15 cellular contexts compared by ENCODE assay signal in the genomic region with DNA sequence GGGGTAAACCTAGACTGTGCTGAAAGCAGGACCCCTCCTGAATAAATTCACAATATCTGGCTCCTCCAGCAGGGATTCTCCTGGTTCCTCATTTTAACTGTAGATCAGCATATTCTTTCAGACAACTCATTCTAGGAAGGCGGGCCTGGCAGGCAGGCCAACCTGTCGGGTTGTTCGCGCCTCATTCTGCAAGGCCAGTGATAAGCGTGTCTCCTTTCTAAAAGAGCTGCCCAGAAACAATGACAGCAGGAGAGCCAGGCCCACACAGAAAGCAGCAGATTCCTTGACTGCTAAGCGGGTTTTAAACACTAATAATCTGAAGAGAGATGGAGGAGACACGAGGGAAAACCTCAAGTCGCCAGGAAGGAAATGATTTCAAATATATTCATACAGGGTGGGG.
A peak's percentile ranks its signal among the peaks of the same experiment; 100 is the strongest.
DNase-seq lines count a peak whose midpoint lies in the region; ATAC-seq and TF ChIP-seq lines count a peak whose summit lies in the region.
"Had no signal": no experiment of that assay in that cellular context is flagged by ENCODE, and none has a peak within 500 bp of the region (broad histone marks: within the 10 kb centered on the region; RNA-seq: fewer than 3 reads in every experiment).

No MANE protein-coding gene starts in this region.

- WGBS in IMR-90 (ENCODE audit: extremely low coverage in 2 of 2, insufficient read length in 1 of 2), 2 experiments: no CpG with 5 or more reads among the region's 8 CpGs

- H3K27me3 ChIP-seq in IMR-90 (ENCODE audit: control insufficient read depth, insufficient read depth, low read length) (no peaks in the 10 kb centered on the region), WERI-Rb-1 (ENCODE audit: insufficient read depth, low read depth, severe bottlenecking) (no peaks in the 10 kb centered on the region)
- H3K27me3 ChIP-seq: uterus had no signal

- peak overlapping the region; percentile 70 for H2BK20ac ChIP-seq in IMR-90 (ENCODE audit: low read depth, low read length)

- H3K27me3 Mint-ChIP-seq in osteocyte (ENCODE audit: unreplicated experiment): no peaks in the 10 kb centered on the region
- H3K27me3 Mint-ChIP-seq in activated CD8-positive, alpha-beta memory T cell treated with anti-CD3 and anti-CD28 coated beads, Interleukin-2, amount 10 ng/mL, durations not matched to agents 7 days and 5 days: no peaks in the 10 kb centered on the region
- H3K27me3 Mint-ChIP-seq: B cell, memory B cell had no signal

- 0 out of 2 replicates have a peak, but pooled peaks cover 2% of the 10 kb centered on the region for H3K36me3 ChIP-seq in IMR-90 (ENCODE audit: control insufficient read depth, insufficient read depth, low read length)
- no peaks in the 10 kb centered on the region for H3K36me3 ChIP-seq in WERI-Rb-1
- H3K36me3 ChIP-seq: uterus had no signal

- no peak overlapping the region; the same call in 1 of the 2 replicates for H3K56ac ChIP-seq in IMR-90 (ENCODE audit: extremely low read depth, insufficient read depth, low read length)

- H3K27ac ChIP-seq in IMR-90 (ENCODE audit: insufficient read depth, low read length): peak overlapping the region; percentile 61; the same call in 1 of the 2 replicates
- no peak overlapping the region for H3K27ac ChIP-seq in WERI-Rb-1
- H3K27ac ChIP-seq: uterus had no signal

- no peak overlapping the region; the same call in 1 of the 2 replicates for H3K4me2 ChIP-seq in IMR-90 (ENCODE audit: low read depth, low read length)

- in situ Hi-C loops in IMR-90 (cut with MboI; ENCODE audit: low sequenced_read_pairs): no loop called here

- peak overlapping the region; percentile 15; the same call in 1 of the 2 replicates for H3K23ac ChIP-seq in IMR-90 (ENCODE audit: low read depth, low read length)

- TF ChIP-seq CTCF in IMR-90 (conservative IDR thresholded peaks at IDR 0.05; ENCODE audit: low read depth, low read length) (no peak), WERI-Rb-1 (IDR thresholded peaks at IDR 0.05; ENCODE audit: low read depth, low read length) (no peak), osteocyte (IDR thresholded peaks at IDR 0.05) (no peak)

- peak overlapping the region; percentile 36 for H4K91ac ChIP-seq in IMR-90 (ENCODE audit: insufficient read depth, low read depth, low read length)

- peaks cover 12% of the 10 kb centered on the region; the same call in 1 of the 2 replicates for H3K9me1 ChIP-seq in IMR-90 (ENCODE audit: insufficient read depth, low read length)

- no peak for TF ChIP-seq RAD21 in IMR-90 (IDR thresholded peaks at IDR 0.05; ENCODE audit: low read length)

- no peaks in the 10 kb centered on the region for H3K79me1 ChIP-seq in IMR-90 (ENCODE audit: low read depth in 1 of 2, low read length in 2 of 2)

- H2BK120ac ChIP-seq in IMR-90 (ENCODE audit: low read depth, low read length): peak overlapping the region; percentile 71

- H3K4me1 ChIP-seq in IMR-90 (ENCODE audit: control insufficient read depth, insufficient read depth, low read length): peaks cover 18% of the 10 kb centered on the region
- H3K4me1 ChIP-seq: uterus had no signal

- no peak overlapping the region for H2AK5ac ChIP-seq in IMR-90 (ENCODE audit: low read depth, low read length)

- no peak overlapping the region for H2BK5ac ChIP-seq in IMR-90 (ENCODE audit: low read depth, low read length, poor library complexity, severe bottlenecking)

- no peak overlapping the region for H3K27ac Mint-ChIP-seq in osteocyte (ENCODE audit: unreplicated experiment)
- H3K27ac Mint-ChIP-seq in activated CD8-positive, alpha-beta memory T cell treated with anti-CD3 and anti-CD28 coated beads, Interleukin-2, amount 10 ng/mL, durations not matched to agents 7 days and 5 days: no peak overlapping the region
- H3K27ac Mint-ChIP-seq: activated T-cell treated with anti-CD3 and anti-CD28 coated beads, Interleukin-2, amount 50 U/mL, for 72 hours; B cell; memory B cell had no signal

- peak overlapping the region; percentile 62 for H3K18ac ChIP-seq in IMR-90 (ENCODE audit: low read depth, low read length)

- H2AK9ac ChIP-seq in IMR-90 (replicated peaks; ENCODE audit: low read depth, low read length, poor library complexity): no peak overlapping the region

- peaks cover 3% of the 10 kb centered on the region for H3K4me1 Mint-ChIP-seq in osteocyte (ENCODE audit: unreplicated experiment)
- H3K4me1 Mint-ChIP-seq in activated CD8-positive, alpha-beta memory T cell treated with anti-CD3 and anti-CD28 coated beads, Interleukin-2, amount 10 ng/mL, durations not matched to agents 7 days and 5 days: peaks cover 10% of the 10 kb centered on the region
- H3K4me1 Mint-ChIP-seq: B cell had no signal

- peaks cover 9% of the 10 kb centered on the region for H3K36me3 Mint-ChIP-seq in osteocyte (ENCODE audit: unreplicated experiment)
- peaks cover 3% of the 10 kb centered on the region for H3K36me3 Mint-ChIP-seq in activated CD8-positive, alpha-beta memory T cell treated with anti-CD3 and anti-CD28 coated beads, Interleukin-2, amount 10 ng/mL, durations not matched to agents 7 days and 5 days

- H3K9me3 ChIP-seq in IMR-90 (ENCODE audit: control insufficient read depth, insufficient read depth, low read length) (no peaks in the 10 kb centered on the region), WERI-Rb-1 (ENCODE audit: severe bottlenecking) (no peaks in the 10 kb centered on the region)
- H3K9me3 ChIP-seq: uterus had no signal

- H4K20me1 ChIP-seq in IMR-90 (ENCODE audit: insufficient read depth, low read length): no peaks in the 10 kb centered on the region

- ATAC-seq in IMR-90 (ENCODE audit: low read depth) (no peak), left cardiac atrium (peak; percentile 51 to 86), HG03342 (IDR thresholded peaks at IDR 0.05; ENCODE audit: unreplicated experiment) (no peak)
- ATAC-seq in activated CD8-positive, alpha-beta memory T cell treated with anti-CD3 and anti-CD28 coated beads, Interleukin-2, amount 10 ng/mL, durations not matched to agents 7 days and 5 days: no peak
- ATAC-seq: activated T-cell treated with anti-CD3 and anti-CD28 coated beads, Interleukin-2, amount 50 U/mL, for 72 hours; stimulated activated naive CD8-positive, alpha-beta T cell treated with anti-CD3 and anti-CD28 coated beads, Interleukin-15, Interleukin-2, amounts not matched to agents 100 U/mL and 50 U/mL, for 24 hours had no signal

- no peak overlapping the region for H2BK15ac ChIP-seq in IMR-90 (ENCODE audit: low read depth, low read length)

- peak overlapping the region; percentile 6 to 13; a peak in 2 of 4 replicates for H4K8ac ChIP-seq in IMR-90 (ENCODE audit: low read depth in 2 of 2, low read length in 2 of 2)

- POLR2A ChIA-PET in IMR-90 (lab: Charles Lee; ENCODE audit: unreplicated experiment): no interaction called here

- peak overlapping the region; percentile 30 for H3K14ac ChIP-seq in IMR-90 (replicated peaks; ENCODE audit: low read depth, low read length)

- H4K5ac ChIP-seq in IMR-90 (ENCODE audit: low read depth, low read length): peak overlapping the region; percentile 59

- H3K9ac ChIP-seq in IMR-90 (ENCODE audit: low read depth, low read length): no peak overlapping the region; the same call in 1 of the 2 replicates

- dilution Hi-C loops in IMR-90 (cut with HindIII; ENCODE audit: low sequenced_read_pairs, unreplicated experiment): no loop called here

- peak overlapping the region; percentile 75 for H3K4ac ChIP-seq in IMR-90 (ENCODE audit: low read depth, low read length)

- H3K9me3 Mint-ChIP-seq in osteocyte (ENCODE audit: unreplicated experiment): no peaks in the 10 kb centered on the region
- no peaks in the 10 kb centered on the region for H3K9me3 Mint-ChIP-seq in activated CD8-positive, alpha-beta memory T cell treated with anti-CD3 and anti-CD28 coated beads, Interleukin-2, amount 10 ng/mL, durations not matched to agents 7 days and 5 days (ENCODE audit: low read depth)
- H3K9me3 Mint-ChIP-seq: activated T-cell treated with anti-CD3 and anti-CD28 coated beads, Interleukin-2, amount 50 U/mL, for 72 hours; memory B cell had no signal

- BruUV-seq in IMR-90 (replicated peaks; lab: Mats Ljungman, UMichigan): no TSS peak

- TF ChIP-seq POLR2A in IMR-90 (IDR thresholded peaks at IDR 0.05; ENCODE audit: low read depth, low read length): no peak

- CTCF ChIA-PET in IMR-90 (lab: Yijun Ruan, JAX): no interaction called here
- CTCF ChIA-PET in activated CD8-positive, alpha-beta memory T cell treated with anti-CD3 and anti-CD28 coated beads, Interleukin-2, amount 10 ng/mL, durations not matched to agents 7 days and 5 days (lab: Charles Lee): no interaction called here

- H3K4me3 ChIP-seq in IMR-90 (ENCODE audit: insufficient read depth, low read depth, low read length) (no peak overlapping the region), WERI-Rb-1 (ENCODE audit: low read depth, low read length) (no peak overlapping the region)
- H3K4me3 ChIP-seq: coronary artery, uterus had no signal

- peak; percentile 8 for DNase-seq in IMR-90
- DNase-seq in WERI-Rb-1: peak; percentile 46
- DNase-seq in left cardiac atrium: peak; percentile 25
- peak; percentile 46 for DNase-seq in osteocyte (ENCODE audit: extremely low spot score, unreplicated experiment)
- DNase-seq in activated CD8-positive, alpha-beta memory T cell treated with anti-CD3 and anti-CD28 coated beads, Interleukin-2, amount 10 ng/mL, durations not matched to agents 7 days and 5 days: no peak
- no peak for DNase-seq in T1000 (lab: John Stamatoyannopoulos, UW)
- no peak for DNase-seq in globus pallidus (ENCODE audit: low spot score)
- DNase-seq: activated T-cell treated with anti-CD3 and anti-CD28 coated beads, Interleukin-2, amount 50 U/mL, for 72 hours; NCI-H2107; stimulated activated naive CD8-positive, alpha-beta T cell treated with anti-CD3 and anti-CD28 coated beads, Interleukin-15, Interleukin-2, amounts not matched to agents 100 U/mL and 50 U/mL, for 24 hours; uterus had no signal

- no peak overlapping the region for H2AFZ ChIP-seq in IMR-90 (replicated peaks; ENCODE audit: low read length, poor library complexity)

- intact Hi-C loops in IMR-90 (cut with micrococcal nuclease) (no loop called here), left cardiac atrium (cut with DNase I) (loop anchor here in 1 of 2 donors (5.0 kb wide), 1 partner anchor 388 kb away; a partner anchor contains a TSS)

- H3K4me3 Mint-ChIP-seq in osteocyte (ENCODE audit: unreplicated experiment): no peak overlapping the region
- H3K4me3 Mint-ChIP-seq in activated CD8-positive, alpha-beta memory T cell treated with anti-CD3 and anti-CD28 coated beads, Interleukin-2, amount 10 ng/mL, durations not matched to agents 7 days and 5 days: no peak overlapping the region
- H3K4me3 Mint-ChIP-seq: activated T-cell treated with anti-CD3 and anti-CD28 coated beads, Interleukin-2, amount 50 U/mL, for 72 hours; B cell; memory B cell had no signal

TF ChIP-seq in IMR-90, 13 proteins besides CTCF, POLR2A, EP300 and RAD21 (continues in another document):
- TF ChIP-seq RCOR1 (IDR thresholded peaks at IDR 0.05; ENCODE audit: insufficient replicate concordance, low read length): no peak
- no peak for TF ChIP-seq RFX5 (IDR thresholded peaks at IDR 0.05; ENCODE audit: low read depth, low read length)

Comparison
In these comparisons a context has a peak if more than half of its experiments do, and no peak if none do; other contexts are left out.
1. ATAC-seq: peak in left cardiac atrium (2 of 2); none in IMR-90 (single experiment), activated CD8-positive, alpha-beta memory T cell treated with anti-CD3 and anti-CD28 coated beads, Interleukin-2, amount 10 ng/mL, durations not matched to agents 7 days and 5 days (single experiment) and HG03342 (single experiment).
2. DNase-seq: peak in IMR-90 (single experiment), WERI-Rb-1 (single experiment), left cardiac atrium (single experiment) and osteocyte (single experiment); none in activated CD8-positive, alpha-beta memory T cell treated with anti-CD3 and anti-CD28 coated beads, Interleukin-2, amount 10 ng/mL, durations not matched to agents 7 days and 5 days (single experiment), T1000 (single experiment) and globus pallidus (single experiment).